ENCODE assay signal across 1 cellular context in genomic region chr6:85136310-85136709, GRCh38.
TF ChIP-seq lines count a peak whose summit lies in the region.

No MANE protein-coding gene starts in this region.

TF ChIP-seq in H1, 55 proteins besides CTCF, POLR2A, EP300 and RAD21 (continued from another document):
- TF ChIP-seq ATF2 (IDR thresholded peaks at IDR 0.05; ENCODE audit: low read length) (no peak), CHD1 (IDR thresholded peaks at IDR 0.05; ENCODE audit: low read depth, low read length) (no peak), GABPA (IDR thresholded peaks at IDR 0.05; ENCODE audit: borderline replicate concordance, insufficient read depth, low read length) (no peak), ATF3 (IDR thresholded peaks at IDR 0.05; ENCODE audit: insufficient read depth, low read depth, low read length) (no peak), POLR2AphosphoS5 (IDR thresholded peaks at IDR 0.05; ENCODE audit: low read depth, low read length) (no peak), BACH1 (IDR thresholded peaks at IDR 0.05; ENCODE audit: low read length) (no peak), HDAC6 (IDR thresholded peaks at IDR 0.05; ENCODE audit: low read depth, low read length) (no peak), HDAC2 (IDR thresholded peaks at IDR 0.05; ENCODE audit: borderline replicate concordance in 1 of 2, low read depth in 2 of 2, low read length in 2 of 2) (no peak), CBX5 (IDR thresholded peaks at IDR 0.05; ENCODE audit: low read depth, low read length) (no peak), KDM1A (IDR thresholded peaks at IDR 0.05; ENCODE audit: borderline replicate concordance, low read length) (no peak), SIX5 (IDR thresholded peaks at IDR 0.05; ENCODE audit: low read depth, low read length) (no peak), BRCA1 (IDR thresholded peaks at IDR 0.05; ENCODE audit: low read depth, low read length) (no peak), SAP30 (IDR thresholded peaks at IDR 0.05; ENCODE audit: insufficient read depth, insufficient replicate concordance, low read length) (no peak), NRF1 (IDR thresholded peaks at IDR 0.05; ENCODE audit: low read depth, low read length) (no peak), CEBPB (IDR thresholded peaks at IDR 0.05; ENCODE audit: low read depth, low read length) (no peak), KDM5A (IDR thresholded peaks at IDR 0.05; ENCODE audit: low read length) (no peak)
